1 cellular context compared by ENCODE assay signal in the genomic region with DNA sequence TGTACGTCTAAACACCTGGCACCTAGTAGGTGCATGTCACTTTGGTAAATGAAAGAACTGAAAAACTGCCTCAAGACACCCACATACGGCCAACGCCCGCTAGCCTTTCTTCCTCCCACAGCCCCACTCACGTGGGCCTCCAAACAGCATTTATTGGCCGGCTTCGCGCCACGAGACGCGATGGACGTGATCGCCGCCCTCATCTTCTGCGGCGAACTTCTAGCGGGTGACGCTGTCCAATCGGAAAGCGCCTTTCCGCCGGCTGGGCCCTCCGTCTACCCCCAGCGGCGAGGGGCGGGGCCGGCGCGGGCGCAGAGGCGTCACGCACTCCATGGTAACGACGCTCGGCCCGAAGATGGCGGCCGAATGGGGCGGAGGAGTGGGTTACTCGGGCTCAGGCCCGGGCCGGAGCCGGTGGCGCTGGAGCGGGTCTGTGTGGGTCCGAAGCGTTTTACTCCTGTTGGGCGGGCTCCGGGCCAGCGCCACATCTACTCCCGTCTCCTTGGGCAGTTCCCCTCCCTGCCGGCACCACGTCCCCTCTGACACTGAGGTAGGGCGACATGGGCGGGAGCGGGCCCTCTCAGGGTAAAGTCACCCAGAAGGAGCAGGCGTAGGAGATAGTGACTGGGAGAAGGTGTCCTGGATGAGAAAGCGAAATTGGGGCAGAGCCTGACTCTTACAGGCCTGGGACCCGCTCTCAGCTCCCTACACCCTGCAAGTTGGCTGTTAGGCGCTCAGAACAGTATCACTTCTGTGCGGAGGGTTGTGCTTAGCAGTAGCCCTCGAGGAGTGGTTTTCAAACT.
TF ChIP-seq lines count a peak whose summit lies in the region.

A gene with protein sequence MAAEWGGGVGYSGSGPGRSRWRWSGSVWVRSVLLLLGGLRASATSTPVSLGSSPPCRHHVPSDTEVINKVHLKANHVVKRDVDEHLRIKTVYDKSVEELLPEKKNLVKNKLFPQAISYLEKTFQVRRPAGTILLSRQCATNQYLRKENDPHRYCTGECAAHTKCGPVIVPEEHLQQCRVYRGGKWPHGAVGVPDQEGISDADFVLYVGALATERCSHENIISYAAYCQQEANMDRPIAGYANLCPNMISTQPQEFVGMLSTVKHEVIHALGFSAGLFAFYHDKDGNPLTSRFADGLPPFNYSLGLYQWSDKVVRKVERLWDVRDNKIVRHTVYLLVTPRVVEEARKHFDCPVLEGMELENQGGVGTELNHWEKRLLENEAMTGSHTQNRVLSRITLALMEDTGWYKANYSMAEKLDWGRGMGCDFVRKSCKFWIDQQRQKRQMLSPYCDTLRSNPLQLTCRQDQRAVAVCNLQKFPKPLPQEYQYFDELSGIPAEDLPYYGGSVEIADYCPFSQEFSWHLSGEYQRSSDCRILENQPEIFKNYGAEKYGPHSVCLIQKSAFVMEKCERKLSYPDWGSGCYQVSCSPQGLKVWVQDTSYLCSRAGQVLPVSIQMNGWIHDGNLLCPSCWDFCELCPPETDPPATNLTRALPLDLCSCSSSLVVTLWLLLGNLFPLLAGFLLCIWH (plus strand): TSS at position 327 of the 803 bp plus-strand sequence. CDS start 29 bp downstream, at position 356.

TF ChIP-seq in K562, 482 proteins besides CTCF, POLR2A, EP300 and RAD21 (continued from another document and continues in another):
- TF ChIP-seq MCM3 (IDR thresholded peaks at IDR 0.05), result no peak
- 0 out of 2 replicates have a peak, but pooled peaks have one; percentile 18 for TF ChIP-seq TCF7L2 (IDR thresholded peaks at IDR 0.05; ENCODE audit: low read depth, low read length)
- TF ChIP-seq, protein P1, sequence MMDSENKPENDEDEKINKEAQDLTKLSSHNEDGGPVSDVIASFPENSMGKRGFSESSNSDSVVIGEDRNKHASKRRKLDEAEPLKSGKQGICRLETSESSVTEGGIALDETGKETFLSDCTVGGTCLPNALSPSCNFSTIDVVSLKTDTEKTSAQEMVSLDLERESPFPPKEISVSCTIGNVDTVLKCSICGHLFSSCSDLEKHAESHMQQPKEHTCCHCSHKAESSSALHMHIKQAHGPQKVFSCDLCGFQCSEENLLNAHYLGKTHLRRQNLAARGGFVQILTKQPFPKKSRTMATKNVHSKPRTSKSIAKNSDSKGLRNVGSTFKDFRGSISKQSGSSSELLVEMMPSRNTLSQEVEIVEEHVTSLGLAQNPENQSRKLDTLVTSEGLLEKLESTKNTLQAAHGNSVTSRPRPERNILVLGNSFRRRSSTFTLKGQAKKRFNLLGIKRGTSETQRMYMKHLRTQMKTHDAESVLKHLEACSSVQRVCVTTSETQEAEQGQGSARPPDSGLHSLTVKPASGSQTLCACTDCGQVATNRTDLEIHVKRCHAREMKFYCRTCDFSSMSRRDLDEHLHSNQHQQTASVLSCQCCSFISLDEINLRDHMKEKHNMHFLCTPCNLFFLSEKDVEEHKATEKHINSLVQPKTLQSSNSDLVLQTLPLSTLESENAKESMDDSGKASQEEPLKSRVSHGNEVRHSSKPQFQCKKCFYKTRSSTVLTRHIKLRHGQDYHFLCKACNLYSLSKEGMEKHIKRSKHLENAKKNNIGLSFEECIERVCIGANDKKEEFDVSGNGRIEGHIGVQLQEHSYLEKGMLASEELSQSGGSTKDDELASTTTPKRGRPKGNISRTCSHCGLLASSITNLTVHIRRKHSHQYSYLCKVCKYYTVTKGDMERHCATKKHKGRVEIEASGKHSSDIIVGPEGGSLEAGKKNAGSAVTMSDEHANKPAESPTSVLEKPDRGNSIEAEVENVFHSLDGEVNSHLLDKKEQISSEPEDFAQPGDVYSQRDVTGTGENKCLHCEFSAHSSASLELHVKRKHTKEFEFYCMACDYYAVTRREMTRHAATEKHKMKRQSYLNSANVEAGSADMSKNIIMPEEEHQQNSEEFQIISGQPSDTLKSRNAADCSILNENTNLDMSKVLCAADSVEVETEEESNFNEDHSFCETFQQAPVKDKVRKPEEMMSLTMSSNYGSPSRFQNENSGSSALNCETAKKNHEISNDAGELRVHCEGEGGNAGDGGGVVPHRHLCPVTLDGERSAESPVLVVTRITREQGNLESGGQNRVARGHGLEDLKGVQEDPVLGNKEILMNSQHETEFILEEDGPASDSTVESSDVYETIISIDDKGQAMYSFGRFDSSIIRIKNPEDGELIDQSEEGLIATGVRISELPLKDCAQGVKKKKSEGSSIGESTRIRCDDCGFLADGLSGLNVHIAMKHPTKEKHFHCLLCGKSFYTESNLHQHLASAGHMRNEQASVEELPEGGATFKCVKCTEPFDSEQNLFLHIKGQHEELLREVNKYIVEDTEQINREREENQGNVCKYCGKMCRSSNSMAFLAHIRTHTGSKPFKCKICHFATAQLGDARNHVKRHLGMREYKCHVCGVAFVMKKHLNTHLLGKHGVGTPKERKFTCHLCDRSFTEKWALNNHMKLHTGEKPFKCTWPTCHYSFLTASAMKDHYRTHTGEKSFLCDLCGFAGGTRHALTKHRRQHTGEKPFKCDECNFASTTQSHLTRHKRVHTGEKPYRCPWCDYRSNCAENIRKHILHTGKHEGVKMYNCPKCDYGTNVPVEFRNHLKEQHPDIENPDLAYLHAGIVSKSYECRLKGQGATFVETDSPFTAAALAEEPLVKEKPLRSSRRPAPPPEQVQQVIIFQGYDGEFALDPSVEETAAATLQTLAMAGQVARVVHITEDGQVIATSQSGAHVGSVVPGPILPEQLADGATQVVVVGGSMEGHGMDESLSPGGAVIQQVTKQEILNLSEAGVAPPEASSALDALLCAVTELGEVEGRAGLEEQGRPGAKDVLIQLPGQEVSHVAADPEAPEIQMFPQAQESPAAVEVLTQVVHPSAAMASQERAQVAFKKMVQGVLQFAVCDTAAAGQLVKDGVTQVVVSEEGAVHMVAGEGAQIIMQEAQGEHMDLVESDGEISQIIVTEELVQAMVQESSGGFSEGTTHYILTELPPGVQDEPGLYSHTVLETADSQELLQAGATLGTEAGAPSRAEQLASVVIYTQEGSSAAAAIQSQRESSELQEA (IDR thresholded peaks at IDR 0.05; ENCODE audit: low read depth), result no peak
- TF ChIP-seq, protein P2, sequence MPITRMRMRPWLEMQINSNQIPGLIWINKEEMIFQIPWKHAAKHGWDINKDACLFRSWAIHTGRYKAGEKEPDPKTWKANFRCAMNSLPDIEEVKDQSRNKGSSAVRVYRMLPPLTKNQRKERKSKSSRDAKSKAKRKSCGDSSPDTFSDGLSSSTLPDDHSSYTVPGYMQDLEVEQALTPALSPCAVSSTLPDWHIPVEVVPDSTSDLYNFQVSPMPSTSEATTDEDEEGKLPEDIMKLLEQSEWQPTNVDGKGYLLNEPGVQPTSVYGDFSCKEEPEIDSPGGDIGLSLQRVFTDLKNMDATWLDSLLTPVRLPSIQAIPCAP (CRISPR knock-in tag; IDR thresholded peaks at IDR 0.05; ENCODE audit: borderline replicate concordance), result no peak
- TF ChIP-seq PHF8 (IDR thresholded peaks at IDR 0.05; ENCODE audit: borderline replicate concordance, low read length), result peak; percentile 91
- no peak for TF ChIP-seq CBFA2T3 (IDR thresholded peaks at IDR 0.05)
- TF ChIP-seq RFX5 (IDR thresholded peaks at IDR 0.05; ENCODE audit: low read depth, low read length), result no peak
- TF ChIP-seq, protein P3, sequence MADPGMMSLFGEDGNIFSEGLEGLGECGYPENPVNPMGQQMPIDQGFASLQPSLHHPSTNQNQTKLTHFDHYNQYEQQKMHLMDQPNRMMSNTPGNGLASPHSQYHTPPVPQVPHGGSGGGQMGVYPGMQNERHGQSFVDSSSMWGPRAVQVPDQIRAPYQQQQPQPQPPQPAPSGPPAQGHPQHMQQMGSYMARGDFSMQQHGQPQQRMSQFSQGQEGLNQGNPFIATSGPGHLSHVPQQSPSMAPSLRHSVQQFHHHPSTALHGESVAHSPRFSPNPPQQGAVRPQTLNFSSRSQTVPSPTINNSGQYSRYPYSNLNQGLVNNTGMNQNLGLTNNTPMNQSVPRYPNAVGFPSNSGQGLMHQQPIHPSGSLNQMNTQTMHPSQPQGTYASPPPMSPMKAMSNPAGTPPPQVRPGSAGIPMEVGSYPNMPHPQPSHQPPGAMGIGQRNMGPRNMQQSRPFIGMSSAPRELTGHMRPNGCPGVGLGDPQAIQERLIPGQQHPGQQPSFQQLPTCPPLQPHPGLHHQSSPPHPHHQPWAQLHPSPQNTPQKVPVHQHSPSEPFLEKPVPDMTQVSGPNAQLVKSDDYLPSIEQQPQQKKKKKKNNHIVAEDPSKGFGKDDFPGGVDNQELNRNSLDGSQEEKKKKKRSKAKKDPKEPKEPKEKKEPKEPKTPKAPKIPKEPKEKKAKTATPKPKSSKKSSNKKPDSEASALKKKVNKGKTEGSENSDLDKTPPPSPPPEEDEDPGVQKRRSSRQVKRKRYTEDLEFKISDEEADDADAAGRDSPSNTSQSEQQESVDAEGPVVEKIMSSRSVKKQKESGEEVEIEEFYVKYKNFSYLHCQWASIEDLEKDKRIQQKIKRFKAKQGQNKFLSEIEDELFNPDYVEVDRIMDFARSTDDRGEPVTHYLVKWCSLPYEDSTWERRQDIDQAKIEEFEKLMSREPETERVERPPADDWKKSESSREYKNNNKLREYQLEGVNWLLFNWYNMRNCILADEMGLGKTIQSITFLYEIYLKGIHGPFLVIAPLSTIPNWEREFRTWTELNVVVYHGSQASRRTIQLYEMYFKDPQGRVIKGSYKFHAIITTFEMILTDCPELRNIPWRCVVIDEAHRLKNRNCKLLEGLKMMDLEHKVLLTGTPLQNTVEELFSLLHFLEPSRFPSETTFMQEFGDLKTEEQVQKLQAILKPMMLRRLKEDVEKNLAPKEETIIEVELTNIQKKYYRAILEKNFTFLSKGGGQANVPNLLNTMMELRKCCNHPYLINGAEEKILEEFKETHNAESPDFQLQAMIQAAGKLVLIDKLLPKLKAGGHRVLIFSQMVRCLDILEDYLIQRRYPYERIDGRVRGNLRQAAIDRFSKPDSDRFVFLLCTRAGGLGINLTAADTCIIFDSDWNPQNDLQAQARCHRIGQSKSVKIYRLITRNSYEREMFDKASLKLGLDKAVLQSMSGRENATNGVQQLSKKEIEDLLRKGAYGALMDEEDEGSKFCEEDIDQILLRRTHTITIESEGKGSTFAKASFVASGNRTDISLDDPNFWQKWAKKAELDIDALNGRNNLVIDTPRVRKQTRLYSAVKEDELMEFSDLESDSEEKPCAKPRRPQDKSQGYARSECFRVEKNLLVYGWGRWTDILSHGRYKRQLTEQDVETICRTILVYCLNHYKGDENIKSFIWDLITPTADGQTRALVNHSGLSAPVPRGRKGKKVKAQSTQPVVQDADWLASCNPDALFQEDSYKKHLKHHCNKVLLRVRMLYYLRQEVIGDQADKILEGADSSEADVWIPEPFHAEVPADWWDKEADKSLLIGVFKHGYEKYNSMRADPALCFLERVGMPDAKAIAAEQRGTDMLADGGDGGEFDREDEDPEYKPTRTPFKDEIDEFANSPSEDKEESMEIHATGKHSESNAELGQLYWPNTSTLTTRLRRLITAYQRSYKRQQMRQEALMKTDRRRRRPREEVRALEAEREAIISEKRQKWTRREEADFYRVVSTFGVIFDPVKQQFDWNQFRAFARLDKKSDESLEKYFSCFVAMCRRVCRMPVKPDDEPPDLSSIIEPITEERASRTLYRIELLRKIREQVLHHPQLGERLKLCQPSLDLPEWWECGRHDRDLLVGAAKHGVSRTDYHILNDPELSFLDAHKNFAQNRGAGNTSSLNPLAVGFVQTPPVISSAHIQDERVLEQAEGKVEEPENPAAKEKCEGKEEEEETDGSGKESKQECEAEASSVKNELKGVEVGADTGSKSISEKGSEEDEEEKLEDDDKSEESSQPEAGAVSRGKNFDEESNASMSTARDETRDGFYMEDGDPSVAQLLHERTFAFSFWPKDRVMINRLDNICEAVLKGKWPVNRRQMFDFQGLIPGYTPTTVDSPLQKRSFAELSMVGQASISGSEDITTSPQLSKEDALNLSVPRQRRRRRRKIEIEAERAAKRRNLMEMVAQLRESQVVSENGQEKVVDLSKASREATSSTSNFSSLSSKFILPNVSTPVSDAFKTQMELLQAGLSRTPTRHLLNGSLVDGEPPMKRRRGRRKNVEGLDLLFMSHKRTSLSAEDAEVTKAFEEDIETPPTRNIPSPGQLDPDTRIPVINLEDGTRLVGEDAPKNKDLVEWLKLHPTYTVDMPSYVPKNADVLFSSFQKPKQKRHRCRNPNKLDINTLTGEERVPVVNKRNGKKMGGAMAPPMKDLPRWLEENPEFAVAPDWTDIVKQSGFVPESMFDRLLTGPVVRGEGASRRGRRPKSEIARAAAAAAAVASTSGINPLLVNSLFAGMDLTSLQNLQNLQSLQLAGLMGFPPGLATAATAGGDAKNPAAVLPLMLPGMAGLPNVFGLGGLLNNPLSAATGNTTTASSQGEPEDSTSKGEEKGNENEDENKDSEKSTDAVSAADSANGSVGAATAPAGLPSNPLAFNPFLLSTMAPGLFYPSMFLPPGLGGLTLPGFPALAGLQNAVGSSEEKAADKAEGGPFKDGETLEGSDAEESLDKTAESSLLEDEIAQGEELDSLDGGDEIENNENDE (IDR thresholded peaks at IDR 0.05; ENCODE audit: low read depth, low read length), result no peak
- TF ChIP-seq MAZ (CRISPR knock-in tag; conservative IDR thresholded peaks at IDR 0.05 in 1 of 2, IDR thresholded peaks at IDR 0.05 in 1 of 2), result peak; percentile 87 to 94
- TF ChIP-seq ZNF583 (CRISPR knock-in tag; IDR thresholded peaks at IDR 0.05), result no peak
- TF ChIP-seq MCM5 (IDR thresholded peaks at IDR 0.05; ENCODE audit: low read depth), result no peak
- TF ChIP-seq MEIS2 (IDR thresholded peaks at IDR 0.05; ENCODE audit: partially characterized antibody), result peak; percentile 33
- TF ChIP-seq HLTF (IDR thresholded peaks at IDR 0.05), result 0 out of 2 replicates have a peak, but pooled peaks have one; percentile 52
- no peak for TF ChIP-seq NCOA2 (IDR thresholded peaks at IDR 0.05; ENCODE audit: partially characterized antibody in 2 of 2)
- TF ChIP-seq, protein P4, sequence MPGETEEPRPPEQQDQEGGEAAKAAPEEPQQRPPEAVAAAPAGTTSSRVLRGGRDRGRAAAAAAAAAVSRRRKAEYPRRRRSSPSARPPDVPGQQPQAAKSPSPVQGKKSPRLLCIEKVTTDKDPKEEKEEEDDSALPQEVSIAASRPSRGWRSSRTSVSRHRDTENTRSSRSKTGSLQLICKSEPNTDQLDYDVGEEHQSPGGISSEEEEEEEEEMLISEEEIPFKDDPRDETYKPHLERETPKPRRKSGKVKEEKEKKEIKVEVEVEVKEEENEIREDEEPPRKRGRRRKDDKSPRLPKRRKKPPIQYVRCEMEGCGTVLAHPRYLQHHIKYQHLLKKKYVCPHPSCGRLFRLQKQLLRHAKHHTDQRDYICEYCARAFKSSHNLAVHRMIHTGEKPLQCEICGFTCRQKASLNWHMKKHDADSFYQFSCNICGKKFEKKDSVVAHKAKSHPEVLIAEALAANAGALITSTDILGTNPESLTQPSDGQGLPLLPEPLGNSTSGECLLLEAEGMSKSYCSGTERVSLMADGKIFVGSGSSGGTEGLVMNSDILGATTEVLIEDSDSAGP (CRISPR knock-in tag; IDR thresholded peaks at IDR 0.05), result no peak
- peak; percentile 65 for TF ChIP-seq FIP1L1 (IDR thresholded peaks at IDR 0.05; ENCODE audit: low read depth, low read length, poor library complexity, severe bottlenecking)
- peak; percentile 71 for TF ChIP-seq NEUROD1 (IDR thresholded peaks at IDR 0.05; ENCODE audit: borderline replicate concordance, low read depth, low read length, partially characterized antibody)
- TF ChIP-seq PHB2 (IDR thresholded peaks at IDR 0.05; ENCODE audit: low read depth), result no peak
- TF ChIP-seq, protein P5, sequence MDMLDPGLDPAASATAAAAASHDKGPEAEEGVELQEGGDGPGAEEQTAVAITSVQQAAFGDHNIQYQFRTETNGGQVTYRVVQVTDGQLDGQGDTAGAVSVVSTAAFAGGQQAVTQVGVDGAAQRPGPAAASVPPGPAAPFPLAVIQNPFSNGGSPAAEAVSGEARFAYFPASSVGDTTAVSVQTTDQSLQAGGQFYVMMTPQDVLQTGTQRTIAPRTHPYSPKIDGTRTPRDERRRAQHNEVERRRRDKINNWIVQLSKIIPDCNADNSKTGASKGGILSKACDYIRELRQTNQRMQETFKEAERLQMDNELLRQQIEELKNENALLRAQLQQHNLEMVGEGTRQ (CRISPR knock-in tag; IDR thresholded peaks at IDR 0.05), result peak; percentile 97
- peak in 1 of 2 experiments; percentile 8; a peak in 1 of 4 replicates for TF ChIP-seq FOXK2 (conservative IDR thresholded peaks at IDR 0.05 in 1 of 2, IDR thresholded peaks at IDR 0.05 in 1 of 2; ENCODE audit: low read depth in 2 of 2)
- no peak for TF ChIP-seq CBX8 (IDR thresholded peaks at IDR 0.05; ENCODE audit: borderline replicate concordance, extremely low read depth, low read depth, low read length, poor library complexity, severe bottlenecking)
